1 cellular context compared by ENCODE assay signal in genomic region chr16:2007081-2007836, GRCh38.
TF ChIP-seq lines count a peak whose summit lies in the region.

No MANE protein-coding gene starts in this region.

TF ChIP-seq in HepG2, 621 proteins besides CTCF, POLR2A, EP300 and RAD21:
- TF ChIP-seq HNRNPUL1 (IDR thresholded peaks at IDR 0.05; ENCODE audit: low read depth, low read length) = no peak
- 0 out of 2 replicates have a peak, but pooled peaks have one; percentile 30 for TF ChIP-seq RBFOX2 (IDR thresholded peaks at IDR 0.05; ENCODE audit: low read depth, low read length)
- no peak for TF ChIP-seq HES4 (CRISPR knock-in tag; IDR thresholded peaks at IDR 0.05; ENCODE audit: borderline replicate concordance)
- no peak for TF ChIP-seq NCOA5 (CRISPR knock-in tag; IDR thresholded peaks at IDR 0.05)
- no peak for TF ChIP-seq ZNF234 (CRISPR knock-in tag; conservative IDR thresholded peaks at IDR 0.05)
- no peak for TF ChIP-seq GZF1 (CRISPR knock-in tag; IDR thresholded peaks at IDR 0.05)
- TF ChIP-seq, protein P1, sequence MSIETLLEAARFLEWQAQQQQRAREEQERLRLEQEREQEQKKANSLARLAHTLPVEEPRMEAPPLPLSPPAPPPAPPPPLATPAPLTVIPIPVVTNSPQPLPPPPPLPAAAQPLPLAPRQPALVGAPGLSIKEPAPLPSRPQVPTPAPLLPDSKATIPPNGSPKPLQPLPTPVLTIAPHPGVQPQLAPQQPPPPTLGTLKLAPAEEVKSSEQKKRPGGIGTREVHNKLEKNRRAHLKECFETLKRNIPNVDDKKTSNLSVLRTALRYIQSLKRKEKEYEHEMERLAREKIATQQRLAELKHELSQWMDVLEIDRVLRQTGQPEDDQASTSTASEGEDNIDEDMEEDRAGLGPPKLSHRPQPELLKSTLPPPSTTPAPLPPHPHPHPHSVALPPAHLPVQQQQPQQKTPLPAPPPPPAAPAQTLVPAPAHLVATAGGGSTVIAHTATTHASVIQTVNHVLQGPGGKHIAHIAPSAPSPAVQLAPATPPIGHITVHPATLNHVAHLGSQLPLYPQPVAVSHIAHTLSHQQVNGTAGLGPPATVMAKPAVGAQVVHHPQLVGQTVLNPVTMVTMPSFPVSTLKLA (IDR thresholded peaks at IDR 0.05) = peak; percentile 71
- no peak for TF ChIP-seq ZSCAN25 (CRISPR knock-in tag; IDR thresholded peaks at IDR 0.05)
TF ChIP-seq in HepG2: peak in this region for 2.
